8 cellular contexts compared by ENCODE assay signal in genomic region chr6:100880149-100880900, GRCh38. TPM values are rescaled to one million over a fixed set of nuclear protein-coding genes. Genes with fewer than 3 reads are reported as not detected.
DNase-seq lines count a peak whose midpoint lies in the region; ATAC-seq and TF ChIP-seq lines count a peak whose summit lies in the region.

No MANE protein-coding gene starts in this region.

- TF ChIP-seq POLR2A in esophagus muscularis mucosa (IDR thresholded peaks at IDR 0.05; ENCODE audit: low read depth): no peak

- no peak overlapping the region for H2AK5ac ChIP-seq in trophoblast cell (ENCODE audit: low read length)

- no peaks in the 10 kb centered on the region for H3K9me3 ChIP-seq in esophagus muscularis mucosa
- H3K9me3 ChIP-seq in trophoblast cell (ENCODE audit: insufficient read depth, low read depth, low read length): peaks cover 2% of the 10 kb centered on the region

- peaks cover 8% of the 10 kb centered on the region for H3K79me1 ChIP-seq in trophoblast cell (ENCODE audit: low read length)

- peak overlapping the region; percentile 90 to 92 (median 91) for H3K27ac ChIP-seq in esophagus muscularis mucosa (replicated peaks in 1 of 4)
- H3K27ac ChIP-seq in trophoblast cell (ENCODE audit: low read depth, low read length): peak overlapping the region; percentile 94

- CTCF ChIA-PET in activated CD4-positive, alpha-beta T cell treated with anti-CD3 and anti-CD28 coated beads, Interleukin-2, amount 10 ng/mL, durations not matched to agents 7 days and 5 days (lab: Charles Lee): interaction anchor here (1.0 to 2.0 kb wide), 3 partner anchors 12 to 42 kb away, joined by 3 to 8 read pairs (median 4); no protein-coding TSS in a partner anchor
- CTCF ChIA-PET in GM10248 (lab: Yijun Ruan, JAX): interaction anchor here (1.1 to 1.3 kb wide), 4 partner anchors 14 to 763 kb away, joined by 3 to 4 read pairs (median 3); no protein-coding TSS in a partner anchor

- H3K27me3 ChIP-seq in esophagus muscularis mucosa: no peaks in the 10 kb centered on the region
- H3K27me3 ChIP-seq in trophoblast cell (ENCODE audit: insufficient read depth, low read length): no peaks in the 10 kb centered on the region

- H2BK5ac ChIP-seq in trophoblast cell (ENCODE audit: low read depth, low read length, poor library complexity): peak overlapping the region; percentile 89

- H3K9ac ChIP-seq in trophoblast cell (ENCODE audit: low read length): peak overlapping the region; percentile 87

- peak overlapping the region; percentile 93 for H3K4me3 Mint-ChIP-seq in activated CD4-positive, alpha-beta T cell treated with anti-CD3 and anti-CD28 coated beads, Interleukin-2, amount 10 ng/mL, durations not matched to agents 7 days and 5 days

- no peaks in the 10 kb centered on the region for H3K36me3 ChIP-seq in esophagus muscularis mucosa
- H3K36me3 ChIP-seq in trophoblast cell (ENCODE audit: control insufficient read depth in 1 of 2, insufficient read depth in 2 of 2, low read length in 2 of 2): no peaks in the 10 kb centered on the region

- no peaks in the 10 kb centered on the region for H3K9me3 Mint-ChIP-seq in activated CD4-positive, alpha-beta T cell treated with anti-CD3 and anti-CD28 coated beads, Interleukin-2, amount 10 ng/mL, durations not matched to agents 7 days and 5 days

- peak overlapping the region; percentile 84 for H4K8ac ChIP-seq in trophoblast cell (ENCODE audit: low read depth, low read length)

- H3K4me2 ChIP-seq in trophoblast cell (ENCODE audit: low read length): peak overlapping the region; percentile 90

- H3K4me3 ChIP-seq in esophagus muscularis mucosa (peak overlapping the region; percentile 71 to 89 (median 76)), trophoblast cell (ENCODE audit: low read depth, low read length) (peak overlapping the region; percentile 97)

- no peak overlapping the region for H2BK12ac ChIP-seq in trophoblast cell (ENCODE audit: low read length)

- H3K36me3 Mint-ChIP-seq in activated CD4-positive, alpha-beta T cell treated with anti-CD3 and anti-CD28 coated beads, Interleukin-2, amount 10 ng/mL, durations not matched to agents 7 days and 5 days (ENCODE audit: low read depth): peaks cover 26% of the 10 kb centered on the region

- TF ChIP-seq CTCF in esophagus muscularis mucosa (IDR thresholded peaks at IDR 0.05): no peak
- no peak for TF ChIP-seq CTCF in GM10248 (IDR thresholded peaks at IDR 0.05; ENCODE audit: control extremely low read depth, extremely low read depth, low read depth, missing control alignments)

- intact Hi-C loops in esophagus muscularis mucosa (cut with DNase I): no loop called here

- peak overlapping the region; percentile 100 for H3K27ac Mint-ChIP-seq in activated CD4-positive, alpha-beta T cell treated with anti-CD3 and anti-CD28 coated beads, Interleukin-2, amount 10 ng/mL, durations not matched to agents 7 days and 5 days

- H3K18ac ChIP-seq in trophoblast cell (ENCODE audit: low read length): no peak overlapping the region

- 2% methylated on average over 9 of the region's 9 CpGs for WGBS in esophagus muscularis mucosa
- WGBS in trophoblast cell (ENCODE audit: extremely low coverage, insufficient coverage, insufficient read length): no CpG with 5 or more reads among the region's 9 CpGs

- peaks cover 46% of the 10 kb centered on the region for H3K4me1 Mint-ChIP-seq in activated CD4-positive, alpha-beta T cell treated with anti-CD3 and anti-CD28 coated beads, Interleukin-2, amount 10 ng/mL, durations not matched to agents 7 days and 5 days

- H3K4ac ChIP-seq in trophoblast cell (ENCODE audit: low read depth, low read length): no peak overlapping the region

- POLR2A ChIA-PET in activated CD4-positive, alpha-beta T cell treated with anti-CD3 and anti-CD28 coated beads, Interleukin-2, amount 10 ng/mL, durations not matched to agents 7 days and 5 days (lab: Charles Lee): no interaction called here
- POLR2A ChIA-PET in GM10248 (lab: Yijun Ruan, JAX): no interaction called here

- no peak for ATAC-seq in GM21423 (IDR thresholded peaks at IDR 0.05; ENCODE audit: unreplicated experiment)

- peak overlapping the region; percentile 85 for H3K14ac ChIP-seq in trophoblast cell (ENCODE audit: low read length)

- H3K23ac ChIP-seq in trophoblast cell (ENCODE audit: low read length): no peak overlapping the region

- no peak for DNase-seq in activated CD4-positive, alpha-beta T cell treated with anti-CD3 and anti-CD28 coated beads, Interleukin-2, amount 10 ng/mL, durations not matched to agents 7 days and 5 days
- no peak for DNase-seq in activated CD4-positive, alpha-beta T cell treated with anti-CD3 and anti-CD28 coated beads for 4 hours
- peak; percentile 13 for DNase-seq in SK-N-DZ (ENCODE audit: low spot score)
- no peak for DNase-seq in esophagus muscularis mucosa (ENCODE audit: extremely low spot score)
- peak in 1 of 2 donors; percentile 31 for DNase-seq in trophoblast cell
- no peak for DNase-seq in foreskin melanocyte
- DNase-seq in GM10248 (ENCODE audit: extremely low spot score): no peak

- H4K91ac ChIP-seq in trophoblast cell (ENCODE audit: low read depth, low read length): peak overlapping the region; percentile 75

- H3K79me2 ChIP-seq in trophoblast cell (ENCODE audit: control insufficient read depth, insufficient read depth, low read length, poor library complexity): peaks cover 7% of the 10 kb centered on the region

- H3K27me3 Mint-ChIP-seq in activated CD4-positive, alpha-beta T cell treated with anti-CD3 and anti-CD28 coated beads, Interleukin-2, amount 10 ng/mL, durations not matched to agents 7 days and 5 days: no peaks in the 10 kb centered on the region

- TF ChIP-seq EP300 in esophagus muscularis mucosa (IDR thresholded peaks at IDR 0.05): no peak

- H4K12ac ChIP-seq in trophoblast cell (ENCODE audit: low read depth, low read length): peak overlapping the region; percentile 87

- H3K4me1 ChIP-seq in esophagus muscularis mucosa: peaks cover 29 to 40% (median 37%) of the 10 kb centered on the region in 4 donors
- H3K4me1 ChIP-seq in trophoblast cell (ENCODE audit: control insufficient read depth in 1 of 2, insufficient read depth in 2 of 2, low read length in 2 of 2): peaks cover 0 to 6% of the 10 kb centered on the region in 2 experiments

- peak overlapping the region; percentile 45 for H2BK120ac ChIP-seq in trophoblast cell (ENCODE audit: insufficient read depth, low read length, poor library complexity)

- H2AFZ ChIP-seq in trophoblast cell (ENCODE audit: insufficient read depth, low read length, poor library complexity): peak overlapping the region; percentile 78

RNA-seq across cellular contexts. Expression of gene ASCC3, which starts 0.8 kb away (rescaled TPM):
- total RNA-seq in activated CD4-positive, alpha-beta T cell treated with anti-CD3 and anti-CD28 coated beads, Interleukin-2, amount 10 ng/mL, durations not matched to agents 7 days and 5 days: 10 to 100 TPM; 54.3 to 55.3 TPM
- polyA plus RNA-seq in SK-N-DZ (2014; cell fraction: cytosol; rRNA removed): 12.0 and 24.1 TPM in 2 replicates
- polyA plus RNA-seq in SK-N-DZ (2014; cell fraction: nucleus; rRNA removed): 13.0 and 16.9 TPM in 2 replicates
- 10 to 100 TPM; 20.3 to 26.2 (median 22.4) TPM for total RNA-seq in esophagus muscularis mucosa
- 26.6 and 27.7 TPM in 2 replicates for polyA plus RNA-seq in trophoblast cell (2013)
